Comparison of ENCODE assay signal across 14 cellular contexts in the genomic region with DNA sequence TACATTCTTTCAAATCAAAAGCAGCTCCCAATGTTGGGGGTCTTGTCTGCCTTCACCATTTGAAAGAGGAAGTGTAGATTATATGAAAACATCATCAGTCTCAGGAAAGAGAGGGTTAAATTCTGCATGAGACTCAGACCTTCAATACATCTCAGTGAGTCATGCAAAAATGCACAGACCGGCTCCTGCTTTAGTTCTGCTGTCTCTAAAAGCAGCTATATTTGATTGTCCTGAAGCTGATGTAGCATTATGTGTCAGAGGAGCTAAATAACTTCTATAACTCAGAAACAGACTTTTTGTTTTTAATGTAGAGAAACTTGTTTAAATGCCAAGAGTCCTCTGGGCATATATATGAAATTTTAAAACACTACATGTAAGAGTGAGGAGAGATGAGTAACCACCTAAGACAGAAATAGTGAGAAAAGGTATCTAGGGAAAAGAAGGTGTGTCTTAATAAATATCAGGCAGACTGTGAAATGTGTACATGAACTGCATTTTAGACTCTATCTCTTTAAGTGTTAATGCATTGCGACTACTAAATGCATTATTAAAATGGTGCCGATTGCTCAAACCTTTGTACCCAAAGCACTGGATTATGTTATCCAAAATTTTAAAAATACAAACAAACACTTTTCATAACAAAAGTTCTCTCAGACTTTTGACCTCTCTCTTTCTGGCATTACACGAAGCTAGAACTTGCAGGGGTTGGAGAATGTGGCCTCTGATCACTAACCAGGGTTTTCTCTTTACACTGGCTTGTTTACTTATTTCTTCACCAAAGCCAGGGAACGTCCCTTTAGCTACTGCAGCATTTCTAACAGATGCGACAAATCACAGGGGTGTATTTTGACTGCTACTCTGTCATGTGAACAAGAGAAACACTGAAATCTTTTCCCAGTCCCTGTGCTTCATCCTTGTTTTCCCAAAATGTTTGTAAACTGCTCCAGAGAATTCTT.
A peak's percentile ranks its signal among the peaks of the same experiment; 100 is the strongest.
DNase-seq lines count a peak whose midpoint lies in the region; ATAC-seq and TF ChIP-seq lines count a peak whose summit lies in the region.
"Had no signal": no experiment of that assay in that cellular context is flagged by ENCODE, and none has a peak within 500 bp of the region (broad histone marks: within the 10 kb centered on the region; RNA-seq: fewer than 3 reads in every experiment).

No MANE protein-coding gene starts in this region.

- H3K9ac ChIP-seq in mesenchymal stem cell (ENCODE audit: low read length), result peak overlapping the region; percentile 60

- H3K4me2 ChIP-seq in mesenchymal stem cell (ENCODE audit: low read length, poor library complexity, severe bottlenecking), result no peak overlapping the region

- H3K4me3 ChIP-seq in choroid plexus epithelial cell (ENCODE audit: low read depth, low read length) (no peak overlapping the region), mesenchymal stem cell (ENCODE audit: insufficient read depth in 1 of 2, low read depth in 1 of 2, low read length in 2 of 2) (peak overlapping the region in 1 of 2 experiments; percentile 17), BE2C (ENCODE audit: low read depth, low read length) (no peak overlapping the region)

- DNase-seq in EL (peak; percentile 38), KBM-7 (peak; percentile 12), choroid plexus epithelial cell (ENCODE audit: low read depth) (peak; percentile 68), mesenchymal stem cell (peak; percentile 60), BE2C (no peak), OCI-M2 (lab: John Stamatoyannopoulos, UW; ENCODE audit: unreplicated experiment) (no peak)
- DNase-seq in T-helper 2 cell treated with Interferon-gamma antibody and Interleukin-4, amounts not matched to agents 5 μg/mL and 100 μg/mL, for 36 hours (ENCODE audit: low spot score), result no peak
- DNase-seq: activated CD8-positive, alpha-beta memory T cell treated with anti-CD3 and anti-CD28 coated beads, Interleukin-2, amount 10 ng/mL, durations not matched to agents 7 days and 5 days; CD4-positive, CD25-positive, alpha-beta regulatory T cell; occipital lobe; PC-3; stimulated activated CD4-positive, alpha-beta T cell treated with anti-CD3 and anti-CD28 coated beads, Interleukin-1b, Interleukin-23, amount 100 ng/mL, for 48 hours; stimulated activated naive B cell treated with anti-CD40 and anti-IgM and Interleukin-4, amounts not matched to agents 10 μg/mL and 1 μg/mL and 100 μg/mL, for 72 hours had no signal

- no peak overlapping the region for H3K27ac ChIP-seq in mesenchymal stem cell (ENCODE audit: low read length, poor library complexity, severe bottlenecking)

- H3K9me3 ChIP-seq in mesenchymal stem cell (ENCODE audit: control insufficient read depth, low read length) (no peaks in the 10 kb centered on the region), BE2C (no peaks in the 10 kb centered on the region)

- no peak overlapping the region for H3K14ac ChIP-seq in mesenchymal stem cell (ENCODE audit: low read length in 2 of 2)

- H2AFZ ChIP-seq in mesenchymal stem cell (ENCODE audit: low read depth, low read length), result no peak overlapping the region

- no peak overlapping the region for H2AK5ac ChIP-seq in mesenchymal stem cell (ENCODE audit: low read length, severe bottlenecking)

- no peak overlapping the region for H3K23ac ChIP-seq in mesenchymal stem cell (ENCODE audit: low read length in 2 of 2)

- in situ Hi-C loops in KBM-7 (cut with MboI; ENCODE audit: low pct_unique_long_range_greater_than_20kb, low sequenced_read_pairs), result no loop called here

- no peaks in the 10 kb centered on the region for H3K4me1 ChIP-seq in mesenchymal stem cell (ENCODE audit: control insufficient read depth, insufficient read depth, low read depth, low read length)
- H3K4me1 ChIP-seq in BE2C, result no peaks in the 10 kb centered on the region

- H3K27me3 Mint-ChIP-seq in T-helper 2 cell treated with Interferon-gamma antibody and Interleukin-4, amounts not matched to agents 5 μg/mL and 100 μg/mL, for 36 hours (ENCODE audit: low read depth), result no peaks in the 10 kb centered on the region
- H3K27me3 Mint-ChIP-seq: activated CD8-positive, alpha-beta memory T cell treated with anti-CD3 and anti-CD28 coated beads, Interleukin-2, amount 10 ng/mL, durations not matched to agents 7 days and 5 days; CD4-positive, CD25-positive, alpha-beta regulatory T cell; stimulated activated naive B cell treated with anti-CD40 and anti-IgM and Interleukin-4, amounts not matched to agents 10 μg/mL and 1 μg/mL and 100 μg/mL, for 72 hours had no signal

- no peak overlapping the region for H4K8ac ChIP-seq in mesenchymal stem cell (ENCODE audit: low read length)

- no peak for ATAC-seq in HG02588 (IDR thresholded peaks at IDR 0.05; ENCODE audit: unreplicated experiment)
- ATAC-seq: activated CD8-positive, alpha-beta memory T cell treated with anti-CD3 and anti-CD28 coated beads, Interleukin-2, amount 10 ng/mL, durations not matched to agents 7 days and 5 days; PC-3 had no signal

- no peak overlapping the region for H2BK12ac ChIP-seq in mesenchymal stem cell (ENCODE audit: low read length in 2 of 2)

- H3K4me3 Mint-ChIP-seq in T-helper 2 cell treated with Interferon-gamma antibody and Interleukin-4, amounts not matched to agents 5 μg/mL and 100 μg/mL, for 36 hours, result no peak overlapping the region
- H3K4me3 Mint-ChIP-seq: activated CD8-positive, alpha-beta memory T cell treated with anti-CD3 and anti-CD28 coated beads, Interleukin-2, amount 10 ng/mL, durations not matched to agents 7 days and 5 days; CD4-positive, CD25-positive, alpha-beta regulatory T cell; stimulated activated naive B cell treated with anti-CD40 and anti-IgM and Interleukin-4, amounts not matched to agents 10 μg/mL and 1 μg/mL and 100 μg/mL, for 72 hours had no signal

- no peak overlapping the region for H3K27ac Mint-ChIP-seq in T-helper 2 cell treated with Interferon-gamma antibody and Interleukin-4, amounts not matched to agents 5 μg/mL and 100 μg/mL, for 36 hours
- H3K27ac Mint-ChIP-seq: activated CD8-positive, alpha-beta memory T cell treated with anti-CD3 and anti-CD28 coated beads, Interleukin-2, amount 10 ng/mL, durations not matched to agents 7 days and 5 days; CD4-positive, CD25-positive, alpha-beta regulatory T cell; stimulated activated naive B cell treated with anti-CD40 and anti-IgM and Interleukin-4, amounts not matched to agents 10 μg/mL and 1 μg/mL and 100 μg/mL, for 72 hours had no signal

- no peaks in the 10 kb centered on the region for H3K79me1 ChIP-seq in mesenchymal stem cell (replicated peaks; ENCODE audit: low read length, poor library complexity, severe bottlenecking)

- no peak overlapping the region for H2BK120ac ChIP-seq in mesenchymal stem cell (ENCODE audit: low read depth, low read length)

- TF ChIP-seq CTCF in choroid plexus epithelial cell (conservative IDR thresholded peaks at IDR 0.05; ENCODE audit: low read depth, low read length), result no peak
- TF ChIP-seq CTCF in BE2C (IDR thresholded peaks at IDR 0.05; ENCODE audit: low read depth, low read length), result no peak

- no peak overlapping the region for H3K18ac ChIP-seq in mesenchymal stem cell (ENCODE audit: low read depth in 1 of 2, low read length in 2 of 2)

- H2BK5ac ChIP-seq in mesenchymal stem cell (ENCODE audit: low read depth, low read length, poor library complexity, severe bottlenecking), result no peak overlapping the region

- WGBS in mesenchymal stem cell, result 34% methylated on average over 5 of the region's 6 CpGs

- H3K27me3 ChIP-seq in mesenchymal stem cell (ENCODE audit: control insufficient read depth in 1 of 2, insufficient read depth in 1 of 2, low read length in 2 of 2) (no peaks in the 10 kb centered on the region), BE2C (peaks cover 2% of the 10 kb centered on the region; the same call in 1 of the 2 replicates)

- H4K91ac ChIP-seq in mesenchymal stem cell (ENCODE audit: low read length), result no peak overlapping the region

- H3K4me1 Mint-ChIP-seq in T-helper 2 cell treated with Interferon-gamma antibody and Interleukin-4, amounts not matched to agents 5 μg/mL and 100 μg/mL, for 36 hours (ENCODE audit: low read depth), result no peaks in the 10 kb centered on the region
- H3K4me1 Mint-ChIP-seq: CD4-positive, CD25-positive, alpha-beta regulatory T cell had no signal

- peaks cover 1% of the 10 kb centered on the region for H3K9me3 Mint-ChIP-seq in T-helper 2 cell treated with Interferon-gamma antibody and Interleukin-4, amounts not matched to agents 5 μg/mL and 100 μg/mL, for 36 hours
- H3K9me3 Mint-ChIP-seq: CD4-positive, CD25-positive, alpha-beta regulatory T cell; stimulated activated naive B cell treated with anti-CD40 and anti-IgM and Interleukin-4, amounts not matched to agents 10 μg/mL and 1 μg/mL and 100 μg/mL, for 72 hours had no signal

- H3K36me3 Mint-ChIP-seq in T-helper 2 cell treated with Interferon-gamma antibody and Interleukin-4, amounts not matched to agents 5 μg/mL and 100 μg/mL, for 36 hours (ENCODE audit: low read depth), result peaks cover 1% of the 10 kb centered on the region
- H3K36me3 Mint-ChIP-seq: activated CD8-positive, alpha-beta memory T cell treated with anti-CD3 and anti-CD28 coated beads, Interleukin-2, amount 10 ng/mL, durations not matched to agents 7 days and 5 days had no signal

- H2BK15ac ChIP-seq in mesenchymal stem cell (ENCODE audit: low read depth, poor library complexity, severe bottlenecking), result no peak overlapping the region

- H3K36me3 ChIP-seq in mesenchymal stem cell (ENCODE audit: control insufficient read depth in 1 of 2, insufficient read depth in 2 of 2, low read depth in 1 of 2, low read length in 2 of 2) (no peaks in the 10 kb centered on the region), BE2C (no peaks in the 10 kb centered on the region)

- H3K4ac ChIP-seq in mesenchymal stem cell (ENCODE audit: low read depth in 1 of 2, low read length in 2 of 2), result no peak overlapping the region

Comparison
In these comparisons a context has a peak if more than half of its experiments do, and no peak if none do; other contexts are left out.
1. DNase-seq: peak in EL (single experiment), KBM-7 (single experiment), choroid plexus epithelial cell (single experiment) and mesenchymal stem cell (single experiment); none in BE2C (single experiment), T-helper 2 cell treated with Interferon-gamma antibody and Interleukin-4, amounts not matched to agents 5 μg/mL and 100 μg/mL, for 36 hours (single experiment) and OCI-M2 (single experiment).